In genomic region chr3:184134746-184135148, GRCh38 we compare ENCODE assay signal across 8 cellular contexts. TPM values are rescaled to one million over a fixed set of nuclear protein-coding genes. Genes with fewer than 3 reads are reported as not detected.
DNase-seq lines count a peak whose midpoint lies in the region; ATAC-seq and TF ChIP-seq lines count a peak whose summit lies in the region.

No MANE protein-coding gene starts in this region.

- WGBS in heart left ventricle, 4 donors = 0 to 1% (median 0%) methylated on average over 20 to 21 of the region's 21 CpGs

- peak overlapping the region; percentile 71 to 99 (median 90) for H3K4me3 ChIP-seq in heart left ventricle
- H3K4me3 ChIP-seq in gastrocnemius medialis = peak overlapping the region; percentile 65 to 97 (median 80)

- ATAC-seq in GM18499 (IDR thresholded peaks at IDR 0.05; ENCODE audit: insufficient read depth, unreplicated experiment) = peak; percentile 4
- ATAC-seq in HG02763 (IDR thresholded peaks at IDR 0.05; ENCODE audit: unreplicated experiment) = peak; percentile 9
- ATAC-seq in heart left ventricle = peak in 3 of 4 donors; percentile 16 to 22 (median 21)
- ATAC-seq in gastrocnemius medialis = peak; percentile 9 to 18
- no peak for ATAC-seq in GM18520 (IDR thresholded peaks at IDR 0.05; ENCODE audit: unreplicated experiment)

- DNase-seq in heart left ventricle = no peak
- no peak for DNase-seq in gastrocnemius medialis
- DNase-seq in NCI-H446 treated with DMSO at 0.1 percent for 48 hours (lab: John Stamatoyannopoulos, UW) = no peak
- DNase-seq in GM20000 (ENCODE audit: low spot score) = no peak

- H3K27me3 ChIP-seq in heart left ventricle = no peaks in the 10 kb centered on the region
- H3K27me3 ChIP-seq in gastrocnemius medialis = no peaks in the 10 kb centered on the region

- H3K36me3 ChIP-seq in heart left ventricle (peaks cover 0 to 27% (median 20%) of the 10 kb centered on the region in 9 donors), gastrocnemius medialis (peaks cover 0 to 18% of the 10 kb centered on the region in 2 donors)

- intact Hi-C loops in heart left ventricle (cut with DNase I) (loop anchor here (2.0 to 10.0 kb wide), 13 partner anchors 20 to 240 kb away; partner anchors contain the start of genes ABCC5 (in 6 of the 10), ABCF3 (in 5 of the 10), ALG3 (in 3 of the 10) and EEF1AKMT4 (in 3 of the 10)), gastrocnemius medialis (cut with DNase I; ENCODE audit: low total_unique reads) (loop anchor here (1.0 to 10.0 kb wide), 8 partner anchors 21 to 850 kb away; partner anchors contain the start of genes ABCC5, ABCF3, ALG3 and AP2M1)

- H3K27ac ChIP-seq in VCaP (peak overlapping the region; percentile 100), heart left ventricle (peak overlapping the region; percentile 76 to 95 (median 91)), gastrocnemius medialis (peak overlapping the region; percentile 88 to 97 (median 93))

- H3K9me3 ChIP-seq in heart left ventricle (no peaks in the 10 kb centered on the region), gastrocnemius medialis (no peaks in the 10 kb centered on the region)

- TF ChIP-seq POLR2A in heart left ventricle (IDR thresholded peaks at IDR 0.05) (no peak), gastrocnemius medialis (IDR thresholded peaks at IDR 0.05) (no peak)

- TF ChIP-seq CTCF in VCaP (conservative IDR thresholded peaks at IDR 0.05) (no peak), heart left ventricle (IDR thresholded peaks at IDR 0.05) (no peak), gastrocnemius medialis (IDR thresholded peaks at IDR 0.05 in 4 of 5, conservative IDR thresholded peaks at IDR 0.05 in 1 of 5) (no peak), GM20000 (IDR thresholded peaks at IDR 0.05; ENCODE audit: extremely low read depth, missing control alignments) (no peak)

- H3K4me1 ChIP-seq in heart left ventricle (peaks cover 0 to 28% (median 18%) of the 10 kb centered on the region in 12 donors), gastrocnemius medialis (peaks cover 15 to 25% of the 10 kb centered on the region in 2 donors)

- in situ Hi-C loops in gastrocnemius medialis (cut with MboI; ENCODE audit: low sequenced_read_pairs in 4 of 4) = loop anchor here in 3 of 4 donors (10.0 to 25.0 kb wide), 3 partner anchors 50 to 247 kb away; partner anchors contain the start of genes PARL (in 3 of the 3), ABCF3 (in 2 of the 3), ALG3 (in 1 of the 3) and EEF1AKMT4 (in 1 of the 3)

RNA-seq across cellular contexts. Expression of gene EIF2B5, which starts 0.4 kb away (rescaled TPM):
- total RNA-seq in heart left ventricle = 10 to 100 TPM; 24.5 to 39.0 (median 30.9) TPM
- 10 to 100 TPM; 28.5 to 58.2 TPM for polyA plus RNA-seq in heart left ventricle
- 10 to 100 TPM; 42.6 to 56.8 (median 53.4) TPM for total RNA-seq in gastrocnemius medialis

RNA-seq across cellular contexts. Expression of gene DVL3, which starts 20.4 kb away (rescaled TPM):
- total RNA-seq in heart left ventricle = 10 to 100 TPM; 53.4 to 94.2 (median 70.9) TPM
- 10 to 100 TPM; 36.3 to 59.8 TPM for polyA plus RNA-seq in heart left ventricle
- total RNA-seq in gastrocnemius medialis = 10 to 100 TPM; 36.5 to 58.1 (median 48.0) TPM

RNA-seq across cellular contexts. Expression of gene HTR3E, which starts 37.9 kb away (rescaled TPM):
- total RNA-seq in heart left ventricle (not detected), gastrocnemius medialis (not detected)
- polyA plus RNA-seq in heart left ventricle = not detected

RNA-seq across cellular contexts. Expression of gene AP2M1, which starts 39.9 kb away (rescaled TPM):
- 100 to 1,000 TPM; 225 to 400 (median 337) TPM for total RNA-seq in heart left ventricle
- polyA plus RNA-seq in heart left ventricle = 100 to 1,000 TPM; 291 to 431 TPM
- 100 to 1,000 TPM; 110 to 132 (median 117) TPM for total RNA-seq in gastrocnemius medialis

RNA-seq across cellular contexts. Expression of gene ABCF3, which starts 51.3 kb away (rescaled TPM):
- total RNA-seq in heart left ventricle (10 to 100 TPM; 58.2 to 81.9 (median 69.2) TPM), gastrocnemius medialis (10 to 100 TPM; 52.6 to 96.4 (median 63.2) TPM)
- polyA plus RNA-seq in heart left ventricle = 10 to 100 TPM; 63.4 to 80.5 TPM
